In the genomic region with DNA sequence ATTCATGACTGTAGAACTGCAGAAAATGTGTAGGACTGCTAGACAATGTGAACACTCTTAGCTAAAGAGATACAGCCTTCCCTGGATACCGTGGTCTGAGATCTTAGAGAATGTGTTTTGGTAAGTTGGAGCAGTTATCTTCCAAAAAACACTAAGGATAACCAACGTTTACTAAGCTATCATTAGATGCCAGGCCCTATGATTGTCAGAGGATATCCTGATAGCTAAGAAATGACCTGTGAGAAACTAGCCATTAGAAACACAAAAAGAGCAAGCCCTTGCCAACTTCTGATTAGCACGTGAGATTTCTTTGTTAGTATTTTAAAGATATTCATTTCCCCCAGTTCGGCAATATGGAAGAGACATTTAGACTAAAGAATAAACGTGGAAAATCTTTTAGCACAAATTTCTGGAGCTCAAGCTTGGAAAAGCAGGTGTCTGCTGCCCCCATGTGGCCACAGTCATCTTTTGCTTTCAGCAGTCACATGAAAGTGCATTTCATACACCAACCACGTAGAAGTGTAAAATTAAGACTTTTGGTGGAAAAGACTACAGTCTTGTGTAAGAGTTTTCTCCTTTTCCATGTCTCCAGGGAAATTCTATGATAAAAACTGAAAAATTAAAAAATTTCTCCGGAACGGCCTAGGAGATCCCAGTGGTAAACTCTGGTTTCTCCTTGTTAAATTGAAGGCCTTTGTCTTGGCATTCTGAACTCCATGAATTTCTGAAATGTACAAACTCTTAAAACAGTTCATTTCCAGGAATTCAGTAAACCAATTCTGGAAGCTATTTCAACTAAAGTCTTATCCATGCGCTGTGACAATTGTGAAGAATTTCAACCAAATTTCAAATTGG, we compare ENCODE assay signal across 9 cellular contexts.
A peak's percentile ranks its signal among the peaks of the same experiment; 100 is the strongest.
DNase-seq lines count a peak whose midpoint lies in the region; ATAC-seq and TF ChIP-seq lines count a peak whose summit lies in the region.
"Had no signal": no experiment of that assay in that cellular context is flagged by ENCODE, and none has a peak within 500 bp of the region (broad histone marks: within the 10 kb centered on the region; RNA-seq: fewer than 3 reads in every experiment).

No MANE protein-coding gene starts in this region.

- H3K9me3 Mint-ChIP-seq in CD4-positive, alpha-beta T cell, result no peaks in the 10 kb centered on the region
- no peaks in the 10 kb centered on the region for H3K9me3 Mint-ChIP-seq in activated T-helper 1 cell treated with anti-CD3 and anti-CD28 coated beads, Interleukin-12 subunit alpha, Interleukin-12 subunit beta, Interleukin-2, Interleukin-4 antibody, amounts not matched to agents 30 ng/mL and 10 ng/mL and 1 ng/mL, durations not matched to agents 14 hours and 24 hours and 36 hours
- no peaks in the 10 kb centered on the region for H3K9me3 Mint-ChIP-seq in osteocyte (ENCODE audit: unreplicated experiment)
- H3K9me3 Mint-ChIP-seq: activated naive CD4-positive, alpha-beta T cell treated with anti-CD3 and anti-CD28 coated beads, Interleukin-2, amount 50 U/mL, for 72 hours had no signal

- no peaks in the 10 kb centered on the region for H3K36me3 Mint-ChIP-seq in CD4-positive, alpha-beta T cell (ENCODE audit: low read depth)
- H3K36me3 Mint-ChIP-seq in activated T-helper 1 cell treated with anti-CD3 and anti-CD28 coated beads, Interleukin-12 subunit alpha, Interleukin-12 subunit beta, Interleukin-2, Interleukin-4 antibody, amounts not matched to agents 30 ng/mL and 10 ng/mL and 1 ng/mL, durations not matched to agents 14 hours and 24 hours and 36 hours (ENCODE audit: low read depth), result no peaks in the 10 kb centered on the region
- H3K36me3 Mint-ChIP-seq in osteocyte (ENCODE audit: unreplicated experiment), result no peaks in the 10 kb centered on the region
- H3K36me3 Mint-ChIP-seq: activated naive CD4-positive, alpha-beta T cell treated with anti-CD3 and anti-CD28 coated beads, Interleukin-2, amount 50 U/mL, for 72 hours had no signal

- no peaks in the 10 kb centered on the region for H3K27me3 ChIP-seq in CD4-positive, alpha-beta T cell (ENCODE audit: control insufficient read depth, insufficient read depth, low read length)
- H3K27me3 ChIP-seq in transverse colon, result no peaks in the 10 kb centered on the region

- WGBS in transverse colon (ENCODE audit: low coverage in 1 of 2), 2 donors, result 15 to 21% methylated on average over 5 to 9 of the region's 9 CpGs

- H3K36me3 ChIP-seq in HEK293 (ENCODE audit: control insufficient read depth in 2 of 2, insufficient read depth in 1 of 2, low read length in 2 of 2) (no peaks in the 10 kb centered on the region), transverse colon (no peaks in the 10 kb centered on the region)

- H3K4me1 ChIP-seq in HEK293 (ENCODE audit: control insufficient read depth, insufficient read depth, low read length) (no peaks in the 10 kb centered on the region), transverse colon (no peaks in the 10 kb centered on the region)

- TF ChIP-seq EP300 in transverse colon (IDR thresholded peaks at IDR 0.05; ENCODE audit: low read depth), result no peak

- intact Hi-C loops in CD4-positive, alpha-beta T cell (cut with DNase I, micrococcal nuclease), result loop anchor here (2.0 to 10.0 kb wide), 4 partner anchors 606 to 1084 kb away; no protein-coding TSS in a partner anchor
- intact Hi-C loops in activated T-helper 1 cell treated with anti-CD3 and anti-CD28 coated beads, Interleukin-12 subunit alpha, Interleukin-12 subunit beta, Interleukin-2, Interleukin-4 antibody, amounts not matched to agents 30 ng/mL and 10 ng/mL and 1 ng/mL, durations not matched to agents 14 hours and 24 hours and 36 hours (cut with micrococcal nuclease), result loop anchor here (1.0 to 2.0 kb wide), 2 partner anchors 893 to 1086 kb away; no protein-coding TSS in a partner anchor
- intact Hi-C loops in transverse colon (cut with DNase I; ENCODE audit: low total_unique reads), result loop anchor here (10.0 kb wide), 1 partner anchor 1084 kb away; no protein-coding TSS in a partner anchor

- POLR2A ChIA-PET in CD4-positive, alpha-beta T cell (lab: Charles Lee), result interaction anchor here (1.0 kb wide), 1 partner anchor 894 kb away, joined by 6 read pairs; no protein-coding TSS in a partner anchor
- POLR2A ChIA-PET in HEK293 (lab: Yijun Ruan, JAX), result no interaction called here

- DNase-seq in CD4-positive, alpha-beta T cell, result peak; percentile 44 to 67 (median 52)
- DNase-seq in OCI-M2 (lab: John Stamatoyannopoulos, UW; ENCODE audit: unreplicated experiment) (peak; percentile 27), foreskin fibroblast (peak; percentile 47 to 83), osteocyte (ENCODE audit: extremely low spot score, unreplicated experiment) (no peak), transverse colon (peak; percentile 78), NCI-H1048 (lab: John Stamatoyannopoulos, UW) (no peak)
- peak; percentile 2 for DNase-seq in activated T-helper 1 cell treated with anti-CD3 and anti-CD28 coated beads, Interleukin-12 subunit alpha, Interleukin-12 subunit beta, Interleukin-2, Interleukin-4 antibody, amounts not matched to agents 30 ng/mL and 10 ng/mL and 1 ng/mL, durations not matched to agents 14 hours and 24 hours and 36 hours (ENCODE audit: low spot score)

- no peak for TF ChIP-seq POLR2A in transverse colon (IDR thresholded peaks at IDR 0.05)

- no peak overlapping the region for H3K27ac Mint-ChIP-seq in CD4-positive, alpha-beta T cell
- no peak overlapping the region for H3K27ac Mint-ChIP-seq in activated T-helper 1 cell treated with anti-CD3 and anti-CD28 coated beads, Interleukin-12 subunit alpha, Interleukin-12 subunit beta, Interleukin-2, Interleukin-4 antibody, amounts not matched to agents 30 ng/mL and 10 ng/mL and 1 ng/mL, durations not matched to agents 14 hours and 24 hours and 36 hours
- H3K27ac Mint-ChIP-seq in osteocyte (ENCODE audit: unreplicated experiment), result no peak overlapping the region
- H3K27ac Mint-ChIP-seq: activated naive CD4-positive, alpha-beta T cell treated with anti-CD3 and anti-CD28 coated beads, Interleukin-2, amount 50 U/mL, for 72 hours had no signal

- peaks cover 5% of the 10 kb centered on the region for H3K4me1 Mint-ChIP-seq in CD4-positive, alpha-beta T cell (ENCODE audit: low read depth)
- no peaks in the 10 kb centered on the region for H3K4me1 Mint-ChIP-seq in activated T-helper 1 cell treated with anti-CD3 and anti-CD28 coated beads, Interleukin-12 subunit alpha, Interleukin-12 subunit beta, Interleukin-2, Interleukin-4 antibody, amounts not matched to agents 30 ng/mL and 10 ng/mL and 1 ng/mL, durations not matched to agents 14 hours and 24 hours and 36 hours (ENCODE audit: low read depth)
- H3K4me1 Mint-ChIP-seq in osteocyte (ENCODE audit: unreplicated experiment), result no peaks in the 10 kb centered on the region

- no peaks in the 10 kb centered on the region for H3K27me3 Mint-ChIP-seq in CD4-positive, alpha-beta T cell
- H3K27me3 Mint-ChIP-seq in activated T-helper 1 cell treated with anti-CD3 and anti-CD28 coated beads, Interleukin-12 subunit alpha, Interleukin-12 subunit beta, Interleukin-2, Interleukin-4 antibody, amounts not matched to agents 30 ng/mL and 10 ng/mL and 1 ng/mL, durations not matched to agents 14 hours and 24 hours and 36 hours (ENCODE audit: insufficient read depth), result peaks cover 3% of the 10 kb centered on the region
- H3K27me3 Mint-ChIP-seq in osteocyte (ENCODE audit: unreplicated experiment), result no peaks in the 10 kb centered on the region

- no peak for ATAC-seq in CD4-positive, alpha-beta T cell (ENCODE audit: poor library complexity)
- ATAC-seq: activated naive CD4-positive, alpha-beta T cell treated with anti-CD3 and anti-CD28 coated beads, Interleukin-2, amount 50 U/mL, for 72 hours had no signal

- in situ Hi-C loops in transverse colon (cut with MboI; ENCODE audit: low pct_ligation_motif_present in 1 of 4, low pct_unique_long_range_greater_than_20kb in 1 of 4, low sequenced_read_pairs in 3 of 4), result loop anchor here in 2 of 4 donors (25.0 kb wide), 2 partner anchors 1071 to 1096 kb away; no protein-coding TSS in a partner anchor

- CTCF ChIA-PET in CD4-positive, alpha-beta T cell (lab: Charles Lee), result interaction anchor here (0.6 to 1.4 kb wide), 4 partner anchors 21 to 894 kb away, joined by 3 to 5 read pairs (median 3); no protein-coding TSS in a partner anchor
- CTCF ChIA-PET in HEK293 (lab: Yijun Ruan, JAX), result interaction anchor here (0.6 to 2.6 kb wide), 31 partner anchors 9 to 1291 kb away, joined by 3 to 22 read pairs (median 5); no protein-coding TSS in a partner anchor

- peak; percentile 73 for TF ChIP-seq CTCF in CD4-positive, alpha-beta T cell (IDR thresholded peaks at IDR 0.05)
- TF ChIP-seq CTCF in HEK293 (tag by site-specific recombination; IDR thresholded peaks at IDR 0.05) (0 out of 2 replicates have a peak, but pooled peaks have one; percentile 19), foreskin fibroblast (IDR thresholded peaks at IDR 0.05; ENCODE audit: low read depth, low read length) (peak; percentile 59), osteocyte (IDR thresholded peaks at IDR 0.05) (peak; percentile 91), transverse colon (IDR thresholded peaks at IDR 0.05) (peak; percentile 59 to 88 (median 67))

- no peaks in the 10 kb centered on the region for H3K9me3 ChIP-seq in CD4-positive, alpha-beta T cell (ENCODE audit: control insufficient read depth, low read length)
- no peaks in the 10 kb centered on the region for H3K9me3 ChIP-seq in HEK293 (ENCODE audit: control insufficient read depth, insufficient read depth, low read depth, low read length)
- no peaks in the 10 kb centered on the region for H3K9me3 ChIP-seq in transverse colon

- no peak overlapping the region for H3K27ac ChIP-seq in CD4-positive, alpha-beta T cell (ENCODE audit: low read depth, low read length)
- H3K27ac ChIP-seq in HEK293 (ENCODE audit: extremely low read depth, low read depth, low read length) (no peak overlapping the region), transverse colon (no peak overlapping the region)

- H3K4me3 ChIP-seq in HEK293 (ENCODE audit: low read depth, low read length) (no peak overlapping the region), foreskin fibroblast (ENCODE audit: low read depth in 1 of 2, low read length in 2 of 2) (no peak overlapping the region), transverse colon (no peak overlapping the region)

- no peak overlapping the region for H3K4me3 Mint-ChIP-seq in CD4-positive, alpha-beta T cell
- H3K4me3 Mint-ChIP-seq in activated T-helper 1 cell treated with anti-CD3 and anti-CD28 coated beads, Interleukin-12 subunit alpha, Interleukin-12 subunit beta, Interleukin-2, Interleukin-4 antibody, amounts not matched to agents 30 ng/mL and 10 ng/mL and 1 ng/mL, durations not matched to agents 14 hours and 24 hours and 36 hours, result no peak overlapping the region
- no peak overlapping the region for H3K4me3 Mint-ChIP-seq in osteocyte (ENCODE audit: unreplicated experiment)

Comparison
In these comparisons a context has a peak if more than half of its experiments do, and no peak if none do; other contexts are left out.
1. DNase-seq: peak in CD4-positive, alpha-beta T cell (10 of 10), OCI-M2 (single experiment), activated T-helper 1 cell treated with anti-CD3 and anti-CD28 coated beads, Interleukin-12 subunit alpha, Interleukin-12 subunit beta, Interleukin-2, Interleukin-4 antibody, amounts not matched to agents 30 ng/mL and 10 ng/mL and 1 ng/mL, durations not matched to agents 14 hours and 24 hours and 36 hours (single experiment), foreskin fibroblast (2 of 2) and transverse colon (single experiment); none in osteocyte (single experiment) and NCI-H1048 (single experiment).
2. CTCF ChIP-seq: peak in every context shown above with its lines; median percentile 91 in osteocyte; 73 in CD4-positive, alpha-beta T cell; 67 in transverse colon; 59 in foreskin fibroblast; 19 in HEK293.